Comparison of ENCODE assay signal across 26 cellular contexts in genomic region chr9:31958572-31958971, GRCh38.
"Had no signal": no experiment of that assay in that cellular context is flagged by ENCODE, and none has a peak within 500 bp of the region (broad histone marks: within the 10 kb centered on the region; RNA-seq: fewer than 3 reads in every experiment).

No MANE protein-coding gene starts in this region.

- H3K27ac ChIP-seq: stomach, suprapubic skin, testis, thoracic aorta, thyroid gland, tibial artery, tibial nerve, transverse colon, upper lobe of left lung, upper lobe of right lung, uterus, vagina had no signal

- H3K4me1 ChIP-seq: stomach, suprapubic skin, testis, thyroid gland, tibial artery, tibial nerve, transverse colon, upper lobe of left lung, upper lobe of right lung, uterus, vagina had no signal

- ATAC-seq: stimulated activated memory B cell treated with anti-CD40 and anti-IgM and Interleukin-4, amounts not matched to agents 10 μg/mL and 1 μg/mL and 100 μg/mL, for 72 hours; stimulated activated naive B cell treated with anti-CD40 and anti-IgM and Interleukin-4, amounts not matched to agents 10 μg/mL and 1 μg/mL and 100 μg/mL, for 72 hours; stimulated activated naive CD8-positive, alpha-beta T cell treated with anti-CD3 and anti-CD28 coated beads, Interleukin-15, amount 100 ng/mL, for 72 hours; stimulated activated naive CD8-positive, alpha-beta T cell treated with anti-CD3 and anti-CD28 coated beads, Interleukin-15, Interleukin-2, amounts not matched to agents 100 U/mL and 50 U/mL, for 24 hours; upper lobe of right lung had no signal

- H3K36me3 ChIP-seq: stomach, suprapubic skin, thoracic aorta, thyroid gland, tibial artery, tibial nerve, transverse colon, upper lobe of left lung, upper lobe of right lung, uterus, vagina had no signal

- H3K27me3 ChIP-seq: stomach, suprapubic skin, testis, thyroid gland, tibial artery, tibial nerve, transverse colon, upper lobe of left lung, upper lobe of right lung, uterus, vagina had no signal

- DNase-seq: stimulated activated CD4-positive, alpha-beta T cell treated with anti-CD3 and anti-CD28 coated beads, Interleukin-2, amount 100 ng/mL, for 48 hours; stimulated activated CD4-positive, alpha-beta T cell treated with anti-CD3 and anti-CD28 coated beads, Interleukin-4, amount 100 ng/mL, for 1 hour; stimulated activated CD4-positive, alpha-beta T cell treated with anti-CD3 and anti-CD28 coated beads, Interleukin-4, amount 100 ng/mL, for 24 hours; stimulated activated CD4-positive, alpha-beta T cell treated with anti-CD3 and anti-CD28 coated beads, Interleukin-4, amount 100 ng/mL, for 4 hours; stimulated activated CD8-positive, alpha-beta memory T cell treated with anti-CD3 and anti-CD28 coated beads, Interleukin-4, amount 100 ng/mL, for 48 hours; stimulated activated naive B cell treated with anti-CD40 and anti-IgM and Interleukin-4, amounts not matched to agents 10 μg/mL and 1 μg/mL and 100 μg/mL, for 72 hours; stimulated activated naive CD4-positive, alpha-beta T cell; stimulated activated naive CD4-positive, alpha-beta T cell treated with Interleukin-2 at 50 U/mL for 16 hours; stimulated activated naive CD8-positive, alpha-beta T cell treated with anti-CD3 and anti-CD28 coated beads, Interleukin-15, amount 100 ng/mL, for 72 hours; stimulated activated naive CD8-positive, alpha-beta T cell treated with anti-CD3 and anti-CD28 coated beads, Interleukin-15, Interleukin-2, amounts not matched to agents 100 U/mL and 50 U/mL, for 24 hours; stomach; substantia nigra; testis; thyroid gland; tibial artery; transverse colon; trophoblast cell; upper lobe of left lung; upper lobe of right lung; uterus had no signal

- FAIRE-seq: urothelium cell line had no signal

- H3K9me3 ChIP-seq: testis, thoracic aorta, thyroid gland, uterus had no signal

- H3K4me3 ChIP-seq: stomach, suprapubic skin, testis, thoracic aorta, thyroid gland, tibial artery, tibial nerve, transverse colon, upper lobe of left lung, upper lobe of right lung, uterus, vagina had no signal
